1 cellular context compared by ENCODE assay signal in the genomic region with DNA sequence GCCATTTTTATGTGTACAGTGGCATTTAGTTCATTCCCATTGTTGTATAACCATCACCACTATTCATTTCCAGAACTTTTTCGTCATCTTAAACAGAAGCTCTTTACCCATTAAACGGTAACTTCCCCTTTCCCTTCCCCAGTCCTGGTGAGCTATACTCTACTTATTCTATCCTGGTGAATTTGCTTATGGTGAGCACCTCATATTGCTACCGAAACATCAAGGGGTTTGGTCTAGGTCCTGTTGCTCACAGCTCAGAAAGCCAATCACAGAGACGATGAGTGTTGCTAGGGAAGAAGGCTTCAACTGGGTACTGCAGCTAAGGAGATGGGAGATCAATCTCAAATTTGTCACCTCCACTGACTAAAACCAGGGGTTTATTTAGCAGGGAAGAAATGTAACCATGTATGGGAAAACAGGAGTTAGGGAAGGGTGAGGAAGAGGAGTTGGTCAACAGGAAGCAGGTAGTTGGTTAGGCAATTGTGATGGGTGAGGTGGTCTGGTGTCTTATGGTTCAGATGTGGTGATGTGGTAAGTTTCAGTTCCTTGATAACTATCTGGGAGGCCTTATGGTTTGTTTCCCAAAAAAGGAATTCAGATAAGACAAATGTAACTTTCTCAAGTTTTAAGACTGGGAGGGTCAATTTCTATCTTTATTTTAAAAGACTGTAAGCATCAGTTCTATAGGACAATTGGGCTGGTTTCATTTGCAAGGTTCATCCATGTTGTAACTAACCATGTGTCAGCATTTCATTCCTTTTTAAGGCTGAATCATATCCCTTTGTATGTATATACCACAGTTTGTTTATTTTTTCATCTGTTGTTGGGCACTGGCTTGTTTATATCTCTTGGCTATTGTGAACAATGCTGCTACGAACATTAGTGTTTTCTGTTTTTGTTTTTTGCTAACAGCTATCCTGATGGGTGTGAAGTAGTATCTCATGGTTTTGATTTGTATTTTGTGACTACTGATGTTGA.
TF ChIP-seq lines count a peak whose summit lies in the region.

No MANE protein-coding gene starts in this region.

TF ChIP-seq in GM12878, 131 proteins besides CTCF, POLR2A, EP300 and RAD21 (continued from another document and continues in another):
- TF ChIP-seq, protein P1, sequence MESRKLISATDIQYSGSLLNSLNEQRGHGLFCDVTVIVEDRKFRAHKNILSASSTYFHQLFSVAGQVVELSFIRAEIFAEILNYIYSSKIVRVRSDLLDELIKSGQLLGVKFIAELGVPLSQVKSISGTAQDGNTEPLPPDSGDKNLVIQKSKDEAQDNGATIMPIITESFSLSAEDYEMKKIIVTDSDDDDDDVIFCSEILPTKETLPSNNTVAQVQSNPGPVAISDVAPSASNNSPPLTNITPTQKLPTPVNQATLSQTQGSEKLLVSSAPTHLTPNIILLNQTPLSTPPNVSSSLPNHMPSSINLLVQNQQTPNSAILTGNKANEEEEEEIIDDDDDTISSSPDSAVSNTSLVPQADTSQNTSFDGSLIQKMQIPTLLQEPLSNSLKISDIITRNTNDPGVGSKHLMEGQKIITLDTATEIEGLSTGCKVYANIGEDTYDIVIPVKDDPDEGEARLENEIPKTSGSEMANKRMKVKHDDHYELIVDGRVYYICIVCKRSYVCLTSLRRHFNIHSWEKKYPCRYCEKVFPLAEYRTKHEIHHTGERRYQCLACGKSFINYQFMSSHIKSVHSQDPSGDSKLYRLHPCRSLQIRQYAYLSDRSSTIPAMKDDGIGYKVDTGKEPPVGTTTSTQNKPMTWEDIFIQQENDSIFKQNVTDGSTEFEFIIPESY (IDR thresholded peaks at IDR 0.05): no peak
- TF ChIP-seq EGR1 (IDR thresholded peaks at IDR 0.05; ENCODE audit: borderline replicate concordance in 1 of 2, low read depth in 2 of 2, low read length in 2 of 2) (no peak), CBX5 (IDR thresholded peaks at IDR 0.05; ENCODE audit: low read depth) (no peak), TCF12 (IDR thresholded peaks at IDR 0.05; ENCODE audit: low read depth, low read length) (no peak), RAD51 (IDR thresholded peaks at IDR 0.05) (peak; percentile 41), KDM1A (IDR thresholded peaks at IDR 0.05; ENCODE audit: borderline replicate concordance) (no peak), MTA2 (IDR thresholded peaks at IDR 0.05; ENCODE audit: low read depth) (peak; percentile 64), STAT1 (conservative IDR thresholded peaks at IDR 0.05) (no peak), NBN (IDR thresholded peaks at IDR 0.05) (peak; percentile 47; the same call in 1 of the 2 replicates), YY1 (IDR thresholded peaks at IDR 0.05; ENCODE audit: low read depth, low read length) (no peak), ASH2L (IDR thresholded peaks at IDR 0.05; ENCODE audit: borderline replicate concordance, low read depth) (no peak), RBBP5 (conservative IDR thresholded peaks at IDR 0.05) (no peak), NR2C2 (IDR thresholded peaks at IDR 0.05; ENCODE audit: borderline replicate concordance, control insufficient read depth, insufficient read length, low read depth) (no peak), ZNF207 (IDR thresholded peaks at IDR 0.05; ENCODE audit: borderline replicate concordance) (no peak), BRCA1 (IDR thresholded peaks at IDR 0.05; ENCODE audit: low read depth, low read length) (no peak), CBFB (IDR thresholded peaks at IDR 0.05; ENCODE audit: low read depth) (no peak), SREBF1 (IDR thresholded peaks at IDR 0.05; ENCODE audit: low read length) (no peak), MEF2A (IDR thresholded peaks at IDR 0.05; ENCODE audit: insufficient read depth, low read depth, low read length) (no peak), WRNIP1 (IDR thresholded peaks at IDR 0.05; ENCODE audit: borderline replicate concordance, low read depth, low read length) (no peak), IRF4 (IDR thresholded peaks at IDR 0.05; ENCODE audit: low read depth, low read length) (peak; percentile 80; the same call in 1 of the 2 replicates), ZNF384 (IDR thresholded peaks at IDR 0.05; ENCODE audit: borderline replicate concordance, low read depth, low read length) (no peak), SIN3A (IDR thresholded peaks at IDR 0.05; ENCODE audit: low read depth, low read length) (no peak), IKZF2 (IDR thresholded peaks at IDR 0.05) (peak; percentile 90 to 92), RUNX3 (IDR thresholded peaks at IDR 0.05; ENCODE audit: low read length) (peak; percentile 88), RELA (IDR thresholded peaks at IDR 0.05; ENCODE audit: borderline replicate concordance, partially characterized antibody) (no peak), TAF1 (IDR thresholded peaks at IDR 0.05; ENCODE audit: borderline replicate concordance, low read depth, low read length) (no peak), POLR2AphosphoS2 (IDR thresholded peaks at IDR 0.05; ENCODE audit: low read depth, low read length) (no peak), YBX1 (IDR thresholded peaks at IDR 0.05) (no peak), ZNF217 (IDR thresholded peaks at IDR 0.05) (no peak), PAX8 (IDR thresholded peaks at IDR 0.05) (no peak), POLR2AphosphoS5 (IDR thresholded peaks at IDR 0.05; ENCODE audit: low read length) (no peak), NRF1 (conservative IDR thresholded peaks at IDR 0.05; ENCODE audit: low read depth, low read length) (no peak), EZH2 (IDR thresholded peaks at IDR 0.05; ENCODE audit: borderline replicate concordance, control insufficient read depth, low read depth, low read length) (no peak), POU2F2 (IDR thresholded peaks at IDR 0.05; ENCODE audit: borderline replicate concordance, low read depth, low read length) (no peak; the same call in 2 of the 3 replicates), CREB1 (IDR thresholded peaks at IDR 0.05; ENCODE audit: low read depth) (peak; percentile 54), DPF2 (IDR thresholded peaks at IDR 0.05) (peak; percentile 58; the same call in 1 of the 2 replicates), ZZZ3 (IDR thresholded peaks at IDR 0.05; ENCODE audit: control insufficient read depth, insufficient read length, low read depth) (no peak), CHD4 (IDR thresholded peaks at IDR 0.05) (no peak)
- TF ChIP-seq, protein P2, sequence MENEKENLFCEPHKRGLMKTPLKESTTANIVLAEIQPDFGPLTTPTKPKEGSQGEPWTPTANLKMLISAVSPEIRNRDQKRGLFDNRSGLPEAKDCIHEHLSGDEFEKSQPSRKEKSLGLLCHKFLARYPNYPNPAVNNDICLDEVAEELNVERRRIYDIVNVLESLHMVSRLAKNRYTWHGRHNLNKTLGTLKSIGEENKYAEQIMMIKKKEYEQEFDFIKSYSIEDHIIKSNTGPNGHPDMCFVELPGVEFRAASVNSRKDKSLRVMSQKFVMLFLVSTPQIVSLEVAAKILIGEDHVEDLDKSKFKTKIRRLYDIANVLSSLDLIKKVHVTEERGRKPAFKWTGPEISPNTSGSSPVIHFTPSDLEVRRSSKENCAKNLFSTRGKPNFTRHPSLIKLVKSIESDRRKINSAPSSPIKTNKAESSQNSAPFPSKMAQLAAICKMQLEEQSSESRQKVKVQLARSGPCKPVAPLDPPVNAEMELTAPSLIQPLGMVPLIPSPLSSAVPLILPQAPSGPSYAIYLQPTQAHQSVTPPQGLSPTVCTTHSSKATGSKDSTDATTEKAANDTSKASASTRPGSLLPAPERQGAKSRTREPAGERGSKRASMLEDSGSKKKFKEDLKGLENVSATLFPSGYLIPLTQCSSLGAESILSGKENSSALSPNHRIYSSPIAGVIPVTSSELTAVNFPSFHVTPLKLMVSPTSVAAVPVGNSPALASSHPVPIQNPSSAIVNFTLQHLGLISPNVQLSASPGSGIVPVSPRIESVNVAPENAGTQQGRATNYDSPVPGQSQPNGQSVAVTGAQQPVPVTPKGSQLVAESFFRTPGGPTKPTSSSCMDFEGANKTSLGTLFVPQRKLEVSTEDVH (IDR thresholded peaks at IDR 0.05; ENCODE audit: low read depth, partially characterized antibody): no peak
- TF ChIP-seq, protein P3, sequence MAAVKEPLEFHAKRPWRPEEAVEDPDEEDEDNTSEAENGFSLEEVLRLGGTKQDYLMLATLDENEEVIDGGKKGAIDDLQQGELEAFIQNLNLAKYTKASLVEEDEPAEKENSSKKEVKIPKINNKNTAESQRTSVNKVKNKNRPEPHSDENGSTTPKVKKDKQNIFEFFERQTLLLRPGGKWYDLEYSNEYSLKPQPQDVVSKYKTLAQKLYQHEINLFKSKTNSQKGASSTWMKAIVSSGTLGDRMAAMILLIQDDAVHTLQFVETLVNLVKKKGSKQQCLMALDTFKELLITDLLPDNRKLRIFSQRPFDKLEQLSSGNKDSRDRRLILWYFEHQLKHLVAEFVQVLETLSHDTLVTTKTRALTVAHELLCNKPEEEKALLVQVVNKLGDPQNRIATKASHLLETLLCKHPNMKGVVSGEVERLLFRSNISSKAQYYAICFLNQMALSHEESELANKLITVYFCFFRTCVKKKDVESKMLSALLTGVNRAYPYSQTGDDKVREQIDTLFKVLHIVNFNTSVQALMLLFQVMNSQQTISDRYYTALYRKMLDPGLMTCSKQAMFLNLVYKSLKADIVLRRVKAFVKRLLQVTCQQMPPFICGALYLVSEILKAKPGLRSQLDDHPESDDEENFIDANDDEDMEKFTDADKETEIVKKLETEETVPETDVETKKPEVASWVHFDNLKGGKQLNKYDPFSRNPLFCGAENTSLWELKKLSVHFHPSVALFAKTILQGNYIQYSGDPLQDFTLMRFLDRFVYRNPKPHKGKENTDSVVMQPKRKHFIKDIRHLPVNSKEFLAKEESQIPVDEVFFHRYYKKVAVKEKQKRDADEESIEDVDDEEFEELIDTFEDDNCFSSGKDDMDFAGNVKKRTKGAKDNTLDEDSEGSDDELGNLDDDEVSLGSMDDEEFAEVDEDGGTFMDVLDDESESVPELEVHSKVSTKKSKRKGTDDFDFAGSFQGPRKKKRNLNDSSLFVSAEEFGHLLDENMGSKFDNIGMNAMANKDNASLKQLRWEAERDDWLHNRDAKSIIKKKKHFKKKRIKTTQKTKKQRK (IDR thresholded peaks at IDR 0.05; ENCODE audit: low read depth, low read length): no peak
- TF ChIP-seq, protein P4, sequence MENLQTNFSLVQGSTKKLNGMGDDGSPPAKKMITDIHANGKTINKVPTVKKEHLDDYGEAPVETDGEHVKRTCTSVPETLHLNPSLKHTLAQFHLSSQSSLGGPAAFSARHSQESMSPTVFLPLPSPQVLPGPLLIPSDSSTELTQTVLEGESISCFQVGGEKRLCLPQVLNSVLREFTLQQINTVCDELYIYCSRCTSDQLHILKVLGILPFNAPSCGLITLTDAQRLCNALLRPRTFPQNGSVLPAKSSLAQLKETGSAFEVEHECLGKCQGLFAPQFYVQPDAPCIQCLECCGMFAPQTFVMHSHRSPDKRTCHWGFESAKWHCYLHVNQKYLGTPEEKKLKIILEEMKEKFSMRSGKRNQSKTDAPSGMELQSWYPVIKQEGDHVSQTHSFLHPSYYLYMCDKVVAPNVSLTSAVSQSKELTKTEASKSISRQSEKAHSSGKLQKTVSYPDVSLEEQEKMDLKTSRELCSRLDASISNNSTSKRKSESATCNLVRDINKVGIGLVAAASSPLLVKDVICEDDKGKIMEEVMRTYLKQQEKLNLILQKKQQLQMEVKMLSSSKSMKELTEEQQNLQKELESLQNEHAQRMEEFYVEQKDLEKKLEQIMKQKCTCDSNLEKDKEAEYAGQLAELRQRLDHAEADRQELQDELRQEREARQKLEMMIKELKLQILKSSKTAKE (IDR thresholded peaks at IDR 0.05; ENCODE audit: low read depth, poor library complexity, severe bottlenecking): no peak
- TF ChIP-seq, protein P5, sequence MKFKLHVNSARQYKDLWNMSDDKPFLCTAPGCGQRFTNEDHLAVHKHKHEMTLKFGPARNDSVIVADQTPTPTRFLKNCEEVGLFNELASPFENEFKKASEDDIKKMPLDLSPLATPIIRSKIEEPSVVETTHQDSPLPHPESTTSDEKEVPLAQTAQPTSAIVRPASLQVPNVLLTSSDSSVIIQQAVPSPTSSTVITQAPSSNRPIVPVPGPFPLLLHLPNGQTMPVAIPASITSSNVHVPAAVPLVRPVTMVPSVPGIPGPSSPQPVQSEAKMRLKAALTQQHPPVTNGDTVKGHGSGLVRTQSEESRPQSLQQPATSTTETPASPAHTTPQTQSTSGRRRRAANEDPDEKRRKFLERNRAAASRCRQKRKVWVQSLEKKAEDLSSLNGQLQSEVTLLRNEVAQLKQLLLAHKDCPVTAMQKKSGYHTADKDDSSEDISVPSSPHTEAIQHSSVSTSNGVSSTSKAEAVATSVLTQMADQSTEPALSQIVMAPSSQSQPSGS (IDR thresholded peaks at IDR 0.05; ENCODE audit: low read length): peak; percentile 55
- TF ChIP-seq, protein P6, sequence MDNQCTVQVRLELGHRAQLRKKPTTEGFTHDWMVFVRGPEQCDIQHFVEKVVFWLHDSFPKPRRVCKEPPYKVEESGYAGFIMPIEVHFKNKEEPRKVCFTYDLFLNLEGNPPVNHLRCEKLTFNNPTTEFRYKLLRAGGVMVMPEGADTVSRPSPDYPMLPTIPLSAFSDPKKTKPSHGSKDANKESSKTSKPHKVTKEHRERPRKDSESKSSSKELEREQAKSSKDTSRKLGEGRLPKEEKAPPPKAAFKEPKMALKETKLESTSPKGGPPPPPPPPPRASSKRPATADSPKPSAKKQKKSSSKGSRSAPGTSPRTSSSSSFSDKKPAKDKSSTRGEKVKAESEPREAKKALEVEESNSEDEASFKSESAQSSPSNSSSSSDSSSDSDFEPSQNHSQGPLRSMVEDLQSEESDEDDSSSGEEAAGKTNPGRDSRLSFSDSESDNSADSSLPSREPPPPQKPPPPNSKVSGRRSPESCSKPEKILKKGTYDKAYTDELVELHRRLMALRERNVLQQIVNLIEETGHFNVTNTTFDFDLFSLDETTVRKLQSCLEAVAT (IDR thresholded peaks at IDR 0.05): peak; percentile 59
- TF ChIP-seq, protein P7, sequence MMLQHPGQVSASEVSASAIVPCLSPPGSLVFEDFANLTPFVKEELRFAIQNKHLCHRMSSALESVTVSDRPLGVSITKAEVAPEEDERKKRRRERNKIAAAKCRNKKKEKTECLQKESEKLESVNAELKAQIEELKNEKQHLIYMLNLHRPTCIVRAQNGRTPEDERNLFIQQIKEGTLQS (IDR thresholded peaks at IDR 0.05; ENCODE audit: borderline replicate concordance, extremely low read depth, low read depth, low read length): no peak
- TF ChIP-seq, protein P8, sequence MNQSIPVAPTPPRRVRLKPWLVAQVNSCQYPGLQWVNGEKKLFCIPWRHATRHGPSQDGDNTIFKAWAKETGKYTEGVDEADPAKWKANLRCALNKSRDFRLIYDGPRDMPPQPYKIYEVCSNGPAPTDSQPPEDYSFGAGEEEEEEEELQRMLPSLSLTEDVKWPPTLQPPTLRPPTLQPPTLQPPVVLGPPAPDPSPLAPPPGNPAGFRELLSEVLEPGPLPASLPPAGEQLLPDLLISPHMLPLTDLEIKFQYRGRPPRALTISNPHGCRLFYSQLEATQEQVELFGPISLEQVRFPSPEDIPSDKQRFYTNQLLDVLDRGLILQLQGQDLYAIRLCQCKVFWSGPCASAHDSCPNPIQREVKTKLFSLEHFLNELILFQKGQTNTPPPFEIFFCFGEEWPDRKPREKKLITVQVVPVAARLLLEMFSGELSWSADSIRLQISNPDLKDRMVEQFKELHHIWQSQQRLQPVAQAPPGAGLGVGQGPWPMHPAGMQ (IDR thresholded peaks at IDR 0.05; ENCODE audit: borderline replicate concordance): no peak
- TF ChIP-seq, protein P9, sequence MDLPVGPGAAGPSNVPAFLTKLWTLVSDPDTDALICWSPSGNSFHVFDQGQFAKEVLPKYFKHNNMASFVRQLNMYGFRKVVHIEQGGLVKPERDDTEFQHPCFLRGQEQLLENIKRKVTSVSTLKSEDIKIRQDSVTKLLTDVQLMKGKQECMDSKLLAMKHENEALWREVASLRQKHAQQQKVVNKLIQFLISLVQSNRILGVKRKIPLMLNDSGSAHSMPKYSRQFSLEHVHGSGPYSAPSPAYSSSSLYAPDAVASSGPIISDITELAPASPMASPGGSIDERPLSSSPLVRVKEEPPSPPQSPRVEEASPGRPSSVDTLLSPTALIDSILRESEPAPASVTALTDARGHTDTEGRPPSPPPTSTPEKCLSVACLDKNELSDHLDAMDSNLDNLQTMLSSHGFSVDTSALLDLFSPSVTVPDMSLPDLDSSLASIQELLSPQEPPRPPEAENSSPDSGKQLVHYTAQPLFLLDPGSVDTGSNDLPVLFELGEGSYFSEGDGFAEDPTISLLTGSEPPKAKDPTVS (IDR thresholded peaks at IDR 0.05; ENCODE audit: low read depth, low read length): no peak
